In genomic region chr1:178718520-178718919, GRCh38 we compare ENCODE assay signal across 29 cellular contexts.
"Had no signal": no experiment of that assay in that cellular context is flagged by ENCODE, and none has a peak within 500 bp of the region (broad histone marks: within the 10 kb centered on the region; RNA-seq: fewer than 3 reads in every experiment).

No MANE protein-coding gene starts in this region.

- H3K9me3 Mint-ChIP-seq: activated CD4-positive, alpha-beta T cell treated with anti-CD3 and anti-CD28 coated beads, Interleukin-2, amount 10 ng/mL, durations not matched to agents 7 days and 5 days; activated naive CD4-positive, alpha-beta T cell treated with anti-CD3 and anti-CD28 coated beads, Interleukin-2, amount 50 U/mL, for 24 hours; activated T-cell treated with anti-CD3 and anti-CD28 coated beads, Interleukin-2, amount 50 U/mL, for 24 hours; activated T-helper 2 cell treated with anti-CD3 and anti-CD28 coated beads, Interferon-gamma antibody, Interleukin-2, Interleukin-4, amounts not matched to agents 10 μg/mL and 5 μg/mL and 100 μg/mL, durations not matched to agents 14 hours and 24 hours and 36 hours; brain; T-helper 2 cell treated with Interferon-gamma antibody and Interleukin-4, amounts not matched to agents 5 μg/mL and 100 μg/mL, for 36 hours had no signal

- H3K4me1 Mint-ChIP-seq: activated CD4-positive, alpha-beta T cell treated with anti-CD3 and anti-CD28 coated beads for 36 hours; activated CD4-positive, alpha-beta T cell treated with anti-CD3 and anti-CD28 coated beads, Interleukin-2, amount 10 ng/mL, durations not matched to agents 7 days and 5 days; activated naive CD4-positive, alpha-beta T cell treated with anti-CD3 and anti-CD28 coated beads, Interleukin-2, amount 50 U/mL, for 24 hours; brain had no signal

- ATAC-seq: activated CD4-positive, alpha-beta T cell treated with anti-CD3 and anti-CD28 coated beads for 36 hours; activated CD4-positive, CD25-positive, alpha-beta regulatory T cell treated with anti-CD3 and anti-CD28 coated beads, Interleukin-2, amount 50 U/mL, for 24 hours; activated CD8-positive, alpha-beta T cell treated with anti-CD3 and anti-CD28 coated beads, Interleukin-2, amount 10 ng/mL, durations not matched to agents 7 days and 5 days had no signal

- H3K27ac Mint-ChIP-seq: activated CD4-positive, alpha-beta T cell treated with anti-CD3 and anti-CD28 coated beads for 36 hours; activated CD4-positive, alpha-beta T cell treated with anti-CD3 and anti-CD28 coated beads, Interleukin-2, amount 10 ng/mL, durations not matched to agents 7 days and 5 days; activated CD8-positive, alpha-beta T cell treated with anti-CD3 and anti-CD28 coated beads, Interleukin-2, amount 10 ng/mL, durations not matched to agents 7 days and 5 days; activated naive CD4-positive, alpha-beta T cell treated with anti-CD3 and anti-CD28 coated beads, Interleukin-2, amount 50 U/mL, for 24 hours; activated T-cell treated with anti-CD3 and anti-CD28 coated beads, Interleukin-2, amount 50 U/mL, for 24 hours; activated T-helper 2 cell treated with anti-CD3 and anti-CD28 coated beads, Interferon-gamma antibody, Interleukin-2, Interleukin-4, amounts not matched to agents 10 μg/mL and 5 μg/mL and 100 μg/mL, durations not matched to agents 14 hours and 24 hours and 36 hours; brain; T-helper 2 cell treated with Interferon-gamma antibody and Interleukin-4, amounts not matched to agents 5 μg/mL and 100 μg/mL, for 36 hours had no signal

- H3K36me3 Mint-ChIP-seq: activated naive CD4-positive, alpha-beta T cell treated with anti-CD3 and anti-CD28 coated beads, Interleukin-2, amount 50 U/mL, for 24 hours; brain had no signal

- DNase-seq: activated CD4-positive, alpha-beta T cell treated with anti-CD3 and anti-CD28 coated beads for 36 hours; activated CD4-positive, alpha-beta T cell treated with anti-CD3 and anti-CD28 coated beads, Interleukin-2, amount 10 ng/mL, durations not matched to agents 7 days and 5 days; activated CD4-positive, alpha-beta T cell treated with anti-CD3 and anti-CD28 coated beads, Interleukin-2, amount 50 U/mL, for 48 hours; activated CD8-positive, alpha-beta T cell treated with anti-CD3 and anti-CD28 coated beads, Interleukin-2, amount 10 ng/mL, durations not matched to agents 7 days and 5 days; activated gamma-delta T cell; activated naive CD4-positive, alpha-beta T cell treated with Interleukin-2 at 50 U/mL for 16 hours; activated T-cell treated with anti-CD3 and anti-CD28 coated beads, Interleukin-2, amount 50 U/mL, for 24 hours; anterior cingulate cortex; caudate nucleus; cerebellar nuclear complex; NCI-H1048; NCI-H1105 treated with DMSO at 0.1 percent for 48 hours; NCI-H1436; NCI-H1694 treated with DMSO at 0.1 percent for 48 hours; NCI-H2029; NCI-H510A; NCI-H526; NCI-H748 treated with DMSO at 0.1 percent for 48 hours; NK-92 treated with Interleukin-12 subunit alpha and Interleukin-12 subunit beta, amount 100 ng/mL, for 24 hours; OCI-M1; Right ventricle myocardium superior; SW 1271; T-helper 1 cell had no signal

- FAIRE-seq: bronchial epithelial cell had no signal

- H3K4me3 Mint-ChIP-seq: activated CD4-positive, alpha-beta T cell treated with anti-CD3 and anti-CD28 coated beads for 36 hours; activated CD4-positive, alpha-beta T cell treated with anti-CD3 and anti-CD28 coated beads, Interleukin-2, amount 10 ng/mL, durations not matched to agents 7 days and 5 days; activated CD8-positive, alpha-beta T cell treated with anti-CD3 and anti-CD28 coated beads, Interleukin-2, amount 10 ng/mL, durations not matched to agents 7 days and 5 days; activated naive CD4-positive, alpha-beta T cell treated with anti-CD3 and anti-CD28 coated beads, Interleukin-2, amount 50 U/mL, for 24 hours; activated T-cell treated with anti-CD3 and anti-CD28 coated beads, Interleukin-2, amount 50 U/mL, for 24 hours; brain; T-helper 2 cell treated with Interferon-gamma antibody and Interleukin-4, amounts not matched to agents 5 μg/mL and 100 μg/mL, for 36 hours had no signal
